Comparison of ENCODE assay signal across 8 cellular contexts in the genomic region with DNA sequence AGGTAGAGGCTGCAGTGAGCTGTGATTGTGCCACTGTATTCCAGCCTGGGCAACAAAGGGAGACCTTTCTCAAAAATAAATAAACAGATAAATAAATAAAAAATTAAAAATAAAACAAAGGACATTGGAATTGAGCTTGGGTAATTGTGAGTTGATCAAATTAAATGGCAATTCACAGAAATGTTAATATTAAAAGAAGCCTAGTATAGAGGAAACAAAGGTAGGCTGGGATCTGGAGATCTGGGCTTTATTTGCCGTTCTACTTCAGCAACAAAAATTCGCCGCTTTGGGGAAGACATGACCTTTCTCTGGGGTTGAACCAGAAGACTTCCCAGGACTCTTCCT. TPM values are rescaled to one million over a fixed set of nuclear protein-coding genes. Genes with fewer than 3 reads are reported as not detected.
DNase-seq lines count a peak whose midpoint lies in the region; ATAC-seq and TF ChIP-seq lines count a peak whose summit lies in the region.

No MANE protein-coding gene starts in this region.

- DNase-seq in dorsolateral prefrontal cortex (no peak), nephron progenitor cell (no peak), DMS114 treated with DMSO at 0.1 percent for 48 hours (lab: John Stamatoyannopoulos, UW; ENCODE audit: unreplicated experiment) (no peak)
- no peak for DNase-seq in activated CD4-positive, alpha-beta T cell treated with anti-CD3 and anti-CD28 coated beads, Interleukin-2, amount 50 U/mL, for 4 hours

- intact Hi-C loops in dorsolateral prefrontal cortex (cut with DNase I): no loop called here

- H2AFZ ChIP-seq in Loucy (ENCODE audit: low read length): peak overlapping the region; percentile 95

- H3K79me2 ChIP-seq in Loucy (ENCODE audit: insufficient read depth, low read length): peaks cover 19% of the 10 kb centered on the region

- H3K27me3 Mint-ChIP-seq in nephron progenitor cell (ENCODE audit: low read depth, poor library complexity): peaks cover 16% of the 10 kb centered on the region

- no peak for ATAC-seq in GM18498 (IDR thresholded peaks at IDR 0.05; ENCODE audit: unreplicated experiment)
- no peak for ATAC-seq in HG02973 (IDR thresholded peaks at IDR 0.05; ENCODE audit: unreplicated experiment)

- peaks cover 0 to 30% (median 23%) of the 10 kb centered on the region in 11 experiments; a peak in 18 of 22 replicates for H3K27me3 ChIP-seq in BLaER1 treated with 17β-estradiol and CSF1 and Interleukin-3, amounts not matched to agents 10 nM and 100 nM
- H3K27me3 ChIP-seq in Loucy (ENCODE audit: insufficient read depth, low read length, poor library complexity, severe bottlenecking) (no peaks in the 10 kb centered on the region), dorsolateral prefrontal cortex (no peaks in the 10 kb centered on the region)

- peaks cover 15% of the 10 kb centered on the region for H3K36me3 Mint-ChIP-seq in nephron progenitor cell (ENCODE audit: low read depth)

- no peaks in the 10 kb centered on the region for H3K9me2 ChIP-seq in Loucy (replicated peaks; ENCODE audit: low read depth, low read length)

- TF ChIP-seq CTCF in Loucy (conservative IDR thresholded peaks at IDR 0.05; ENCODE audit: low read length) (no peak), dorsolateral prefrontal cortex (IDR thresholded peaks at IDR 0.05 in 54 of 56, conservative IDR thresholded peaks at IDR 0.05 in 2 of 56; ENCODE audit: low read depth in 1 of 56, partially characterized antibody in 56 of 56) (no peak), nephron progenitor cell (IDR thresholded peaks at IDR 0.05) (no peak)

- peak overlapping the region; percentile 58 to 80 (median 67) for H3K4me3 ChIP-seq in BLaER1 treated with 17β-estradiol and CSF1 and Interleukin-3, amounts not matched to agents 10 nM and 100 nM
- H3K4me3 ChIP-seq in Loucy (ENCODE audit: low read length, poor library complexity, severe bottlenecking): peak overlapping the region; percentile 93
- H3K4me3 ChIP-seq in dorsolateral prefrontal cortex: peak overlapping the region; percentile 68 to 99 (median 87)

- H3K4me1 Mint-ChIP-seq in nephron progenitor cell: peaks cover 45% of the 10 kb centered on the region

- H3K9ac ChIP-seq in BLaER1 treated with 17β-estradiol and CSF1 and Interleukin-3, amounts not matched to agents 10 nM and 100 nM: peak overlapping the region; percentile 69 to 84 (median 78)
- H3K9ac ChIP-seq in Loucy (ENCODE audit: low read depth, low read length, poor library complexity, severe bottlenecking): peak overlapping the region; percentile 90

- peak overlapping the region; percentile 98 for H3K27ac Mint-ChIP-seq in nephron progenitor cell

- H3K9me3 ChIP-seq in BLaER1 treated with 17β-estradiol and CSF1 and Interleukin-3, amounts not matched to agents 10 nM and 100 nM (replicated peaks in 1 of 11): no peaks in the 10 kb centered on the region
- no peaks in the 10 kb centered on the region for H3K9me3 ChIP-seq in Loucy (ENCODE audit: insufficient read depth, low read depth, low read length)

- H3F3A ChIP-seq in Loucy (ENCODE audit: low read depth): no peaks in the 10 kb centered on the region

- peaks cover 3 to 22% (median 8%) of the 10 kb centered on the region in 11 experiments; a peak in 11 of 22 replicates for H3K36me3 ChIP-seq in BLaER1 treated with 17β-estradiol and CSF1 and Interleukin-3, amounts not matched to agents 10 nM and 100 nM
- H3K36me3 ChIP-seq in Loucy (ENCODE audit: insufficient read depth, low read length): peaks cover 5% of the 10 kb centered on the region; the same call in 1 of the 2 replicates

- H4K20me1 ChIP-seq in BLaER1 treated with 17β-estradiol and CSF1 and Interleukin-3, amounts not matched to agents 10 nM and 100 nM: 0 out of 22 replicates have a peak, but pooled peaks cover 0 to under 1% (median 0%) of the 10 kb centered on the region in 11 experiments
- no peaks in the 10 kb centered on the region for H4K20me1 ChIP-seq in Loucy (ENCODE audit: insufficient read depth, low read length, poor library complexity, severe bottlenecking)

- peak overlapping the region; percentile 66 to 83 (median 75) for H3K4me2 ChIP-seq in BLaER1 treated with 17β-estradiol and CSF1 and Interleukin-3, amounts not matched to agents 10 nM and 100 nM
- H3K4me2 ChIP-seq in Loucy (ENCODE audit: low read depth, low read length, poor library complexity, severe bottlenecking): peak overlapping the region; percentile 97

- H3K4me3 Mint-ChIP-seq in nephron progenitor cell: peak overlapping the region; percentile 100

- no peaks in the 10 kb centered on the region for H3K9me3 Mint-ChIP-seq in nephron progenitor cell

- H3K4me1 ChIP-seq in BLaER1 treated with 17β-estradiol and CSF1 and Interleukin-3, amounts not matched to agents 10 nM and 100 nM: peaks cover 24 to 41% (median 30%) of the 10 kb centered on the region in 10 experiments
- H3K4me1 ChIP-seq in Loucy (ENCODE audit: insufficient read depth, low read length, poor library complexity, severe bottlenecking): peaks cover 15% of the 10 kb centered on the region

- peak overlapping the region; percentile 45 to 86 (median 76); a peak in 21 of 22 replicates for H3K27ac ChIP-seq in BLaER1 treated with 17β-estradiol and CSF1 and Interleukin-3, amounts not matched to agents 10 nM and 100 nM
- peak overlapping the region in 57 of 59 donors; percentile 7 to 93 (median 80) for H3K27ac ChIP-seq in dorsolateral prefrontal cortex

RNA-seq across cellular contexts. Expression of a gene that starts 0.3 kb away (rescaled TPM):
- total RNA-seq in dorsolateral prefrontal cortex: 10 to 100 TPM; 18.1 to 36.8 (median 28.2) TPM

RNA-seq across cellular contexts. Expression of a gene that starts 7.5 kb away (rescaled TPM):
- total RNA-seq in dorsolateral prefrontal cortex: 1 to 10 TPM in 8 of 120 experiments, under 1 TPM in 64, not detected in 48; 0.10 to 1.8 (median 0.33) TPM

RNA-seq across cellular contexts. Expression of a gene that starts 11.9 kb away (rescaled TPM):
- total RNA-seq in dorsolateral prefrontal cortex: 10 to 100 TPM in 80 of 120 experiments, 1 to 10 TPM in 40; 2.8 to 31.2 (median 12.5) TPM

RNA-seq across cellular contexts. Expression of a gene that starts 25.6 kb away (rescaled TPM):
- 10 to 100 TPM; 45.3 to 97.2 (median 69.2) TPM for total RNA-seq in dorsolateral prefrontal cortex

RNA-seq across cellular contexts. Expression of a gene that starts 25.7 kb away (rescaled TPM):
- total RNA-seq in dorsolateral prefrontal cortex: 1 to 10 TPM in 105 of 120 experiments, under 1 TPM in 15; 0.47 to 5.7 (median 1.9) TPM
